ENCODE assay signal across 8 cellular contexts in genomic region chr14:106348873-106349540, GRCh38.
DNase-seq lines count a peak whose midpoint lies in the region; ATAC-seq and TF ChIP-seq lines count a peak whose summit lies in the region.
"Not testable (repeated sequence)": the region's sequence is repeated elsewhere in the genome, so short reads cannot be mapped to it uniquely, and the experiment has no call there.

No MANE protein-coding gene starts in this region.

- BruUV-seq in A673 (replicated peaks; lab: Mats Ljungman, UMichigan); Panc1 (replicated peaks; lab: Mats Ljungman, UMichigan): not testable (repeated sequence)

- not testable (repeated sequence) for TF ChIP-seq POLR2A in heart left ventricle (IDR thresholded peaks at IDR 0.05)

- H3K27me3 Mint-ChIP-seq in osteocyte (ENCODE audit: unreplicated experiment), result not testable (repeated sequence)

- WGBS in heart left ventricle, 4 donors, result 28 to 47% (median 36%) methylated on average over 10 to 14 of the region's 18 CpGs

- H3K4me1 ChIP-seq in A673 (ENCODE audit: insufficient read depth, low read length, poor library complexity, severe bottlenecking); Panc1 (ENCODE audit: control insufficient read depth, insufficient read depth, low read length); heart left ventricle: not testable (repeated sequence)

- not testable (repeated sequence) for H3K36me3 ChIP-seq in A673 (ENCODE audit: insufficient read depth, low read length, poor library complexity, severe bottlenecking); Panc1 (ENCODE audit: control insufficient read depth, insufficient read depth, low read length); heart left ventricle

- not testable (repeated sequence) for H3K4me3 Mint-ChIP-seq in osteocyte (ENCODE audit: unreplicated experiment)

- not testable (repeated sequence) for H3K36me3 Mint-ChIP-seq in osteocyte (ENCODE audit: unreplicated experiment)

- TF ChIP-seq CTCF in A673 (conservative IDR thresholded peaks at IDR 0.05; ENCODE audit: low read depth, low read length) (peak; percentile 88), GM13977 (IDR thresholded peaks at IDR 0.05; ENCODE audit: extremely low read depth, insufficient read depth, missing control alignments) (peak; percentile 97), Panc1 (IDR thresholded peaks at IDR 0.05) (peak; percentile 92), heart left ventricle (IDR thresholded peaks at IDR 0.05) (peak in 7 of 12 donors; percentile 11 to 57 (median 21))
- TF ChIP-seq CTCF in osteocyte (IDR thresholded peaks at IDR 0.05), result not testable (repeated sequence)

- not testable (repeated sequence) for H3K27ac ChIP-seq in A673 (ENCODE audit: low read depth, low read length, poor library complexity, severe bottlenecking); Panc1 (ENCODE audit: low read length); heart left ventricle

- DNase-seq in A673 (ENCODE audit: low spot score) (peak; percentile 69), Panc1 (ENCODE audit: low read depth, low spot score) (peak; percentile 4), heart left ventricle (peak in 2 of 5 donors; percentile 29 to 73), osteocyte (ENCODE audit: extremely low spot score, unreplicated experiment) (peak; percentile 95)
- not testable (repeated sequence) for DNase-seq in GM13977 (ENCODE audit: low spot score)
- peak; percentile 34 to 46 for DNase-seq in activated CD4-positive, alpha-beta T cell treated with anti-CD3 and anti-CD28 coated beads, Interleukin-2, amount 50 U/mL, for 24 hours (ENCODE audit: low read depth in 1 of 2, low spot score in 1 of 2)
- peak; percentile 87 for DNase-seq in activated effector memory CD4-positive, alpha-beta T cell treated with anti-CD3 and anti-CD28 coated beads, Interleukin-2, amount 50 U/mL, for 16 hours
- peak; percentile 20 to 76 for DNase-seq in stimulated activated CD8-positive, alpha-beta memory T cell treated with anti-CD3 and anti-CD28 coated beads, Interleukin-15, amount 100 ng/mL, for 4 hours (ENCODE audit: low read depth in 2 of 2)

- intact Hi-C loops in A673 (cut with micrococcal nuclease; ENCODE audit: unreplicated experiment), result loop anchor here (10.0 kb wide), 1 partner anchor 436 kb away; no protein-coding TSS in a partner anchor
- intact Hi-C loops in Panc1 (cut with micrococcal nuclease; ENCODE audit: unreplicated experiment); heart left ventricle (cut with DNase I): not testable (repeated sequence)

- in situ Hi-C loops in GM13977 (cut with MboI; ENCODE audit: low pct_unique_long_range_greater_than_20kb, low sequenced_read_pairs, unreplicated experiment); Panc1 (cut with HindIII; ENCODE audit: low pct_unique_long_range_greater_than_20kb, low sequenced_read_pairs): not testable (repeated sequence)

- H3K27me3 ChIP-seq in A673 (replicated peaks; ENCODE audit: insufficient read depth, low read depth, low read length, poor library complexity) (peaks cover 91% of the 10 kb centered on the region), Panc1 (ENCODE audit: control insufficient read depth, insufficient read depth, low read length) (peaks cover 15% of the 10 kb centered on the region), heart left ventricle (peaks cover 0 to 43% (median 12%) of the 10 kb centered on the region in 9 donors)

- POLR2A ChIA-PET in A673 (lab: Charles Lee; ENCODE audit: low non-redundant PET); Panc1 (lab: Charles Lee): not testable (repeated sequence)

- CTCF ChIA-PET in A673 (lab: Charles Lee), result interaction anchor here (0.6 to 0.9 kb wide), 2 partner anchors 9 to 821 kb away, joined by 3 read pairs; no protein-coding TSS in a partner anchor
- CTCF ChIA-PET in Panc1 (lab: Charles Lee), result not testable (repeated sequence)

- H3K27ac Mint-ChIP-seq in osteocyte (ENCODE audit: unreplicated experiment), result not testable (repeated sequence)

- not testable (repeated sequence) for H3K9me3 ChIP-seq in A673 (ENCODE audit: low read depth, low read length, poor library complexity, severe bottlenecking); Panc1 (ENCODE audit: control insufficient read depth, insufficient read depth, low read depth, low read length); heart left ventricle

- H3K4me1 Mint-ChIP-seq in osteocyte (ENCODE audit: unreplicated experiment), result not testable (repeated sequence)

- not testable (repeated sequence) for H3K4me3 ChIP-seq in A673 (ENCODE audit: low read depth, low read length, poor library complexity, severe bottlenecking); Panc1 (ENCODE audit: low read depth in 2 of 2, low read length in 2 of 2); heart left ventricle

- peaks cover 81% of the 10 kb centered on the region for H3K9me3 Mint-ChIP-seq in osteocyte (ENCODE audit: unreplicated experiment)

- ATAC-seq in Panc1, heart left ventricle: not testable (repeated sequence)
